Comparison of ENCODE assay signal across 7 cellular contexts in the genomic region with DNA sequence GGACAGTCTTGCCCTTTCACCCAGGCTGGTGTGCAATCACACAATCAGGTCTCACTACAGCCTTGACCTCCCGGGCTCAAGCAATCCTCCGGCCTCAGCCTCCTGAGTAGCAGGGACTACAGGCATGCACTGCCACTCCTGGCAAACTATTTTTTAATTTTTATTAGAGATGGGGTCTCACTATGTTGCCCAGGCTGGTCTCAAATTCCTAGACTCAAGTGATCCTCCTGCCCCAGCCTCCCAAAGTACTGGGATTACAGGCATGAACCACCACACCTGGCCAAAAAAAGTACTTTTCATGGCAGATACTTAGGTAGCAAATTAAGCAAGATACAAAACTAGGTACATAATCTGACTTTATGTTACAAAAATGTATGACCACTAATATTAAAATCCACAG.
"Had no signal": no experiment of that assay in that cellular context is flagged by ENCODE, and none has a peak within 500 bp of the region (broad histone marks: within the 10 kb centered on the region; RNA-seq: fewer than 3 reads in every experiment).

No MANE protein-coding gene starts in this region.

- H3K27ac ChIP-seq: GM23248 had no signal

- DNase-seq: GM23248, GOT3, H7, IMR-90, KG1 had no signal

- H3K9me3 ChIP-seq: HAP-1 had no signal

- H3K4me3 ChIP-seq: GM23248, HAP-1 had no signal

- ATAC-seq: HCT116 had no signal
